Comparison of ENCODE assay signal across 24 cellular contexts in genomic region chr12:4242595-4242994, GRCh38.
"Had no signal": no experiment of that assay in that cellular context is flagged by ENCODE, and none has a peak within 500 bp of the region (broad histone marks: within the 10 kb centered on the region; RNA-seq: fewer than 3 reads in every experiment).

No MANE protein-coding gene starts in this region.

- H3K4me3 ChIP-seq: breast epithelium, esophagus squamous epithelium, gastrocnemius medialis, stomach, suprapubic skin, tibial nerve had no signal

- ATAC-seq: activated T-cell treated with anti-CD3 and anti-CD28 coated beads, Interleukin-2, amount 50 U/mL, for 72 hours; effector memory CD8-positive, alpha-beta T cell; gastrocnemius medialis; left ventricle myocardium superior; sciatic nerve; stimulated activated memory B cell treated with anti-CD40 and anti-IgM and Interleukin-4, amounts not matched to agents 10 μg/mL and 1 μg/mL and 100 μg/mL, for 72 hours had no signal

- DNase-seq: activated CD4-positive, alpha-beta T cell treated with anti-CD3 and anti-CD28 coated beads for 4 hours; activated CD4-positive, alpha-beta T cell treated with anti-CD3 and anti-CD28 coated beads, Interleukin-2, amount 50 U/mL, for 48 hours; activated CD4-positive, CD25-positive, alpha-beta regulatory T cell; activated effector memory CD4-positive, alpha-beta T cell treated with Interleukin-2 at 50 U/mL for 16 hours; activated naive CD4-positive, alpha-beta T cell treated with anti-CD3 and anti-CD28 coated beads for 36 hours; activated naive CD8-positive, alpha-beta T cell treated with anti-CD3 and anti-CD28 coated beads, Interleukin-2, amount 10 ng/mL, durations not matched to agents 7 days and 5 days; activated T-cell treated with anti-CD3 and anti-CD28 coated beads, Interleukin-2, amount 50 U/mL, for 72 hours; amniotic stem cell; effector memory CD8-positive, alpha-beta T cell; esophagus squamous epithelium; gastrocnemius medialis; hippocampal formation; left ventricle myocardium superior; mammary epithelial cell; nucleus accumbens; small intestine; stimulated activated CD4-positive, alpha-beta T cell treated with anti-CD3 and anti-CD28 coated beads, Interleukin-15, amount 100 ng/mL, for 24 hours; stomach; T1000 had no signal

- H3K27me3 ChIP-seq: tibial nerve had no signal

- H3K9me3 ChIP-seq: gastrocnemius medialis had no signal

- H3K36me3 ChIP-seq: breast epithelium, esophagus squamous epithelium, gastrocnemius medialis, stomach, suprapubic skin, tibial nerve had no signal

- H3K4me1 ChIP-seq: breast epithelium, esophagus squamous epithelium, gastrocnemius medialis, stomach, suprapubic skin had no signal

- H3K27ac ChIP-seq: breast epithelium, esophagus squamous epithelium, gastrocnemius medialis, stomach, suprapubic skin, tibial nerve had no signal
